In genomic region chr22:39313258-39314001, GRCh38 we compare ENCODE assay signal across 12 cellular contexts. TPM values are rescaled to one million over a fixed set of nuclear protein-coding genes. Genes with fewer than 3 reads are reported as not detected.
DNase-seq lines count a peak whose midpoint lies in the region; ATAC-seq, FAIRE-seq and TF ChIP-seq lines count a peak whose summit lies in the region.
"Had no signal": no experiment of that assay in that cellular context is flagged by ENCODE, and none has a peak within 500 bp of the region (broad histone marks: within the 10 kb centered on the region; RNA-seq: fewer than 3 reads in every experiment).

No MANE protein-coding gene starts in this region.

- dilution Hi-C loops in keratinocyte (cut with MboI; ENCODE audit: extremely low pct_ligation_motif_present, low sequenced_read_pairs) = no loop called here

- no peaks in the 10 kb centered on the region for H3K27me3 Mint-ChIP-seq in activated CD8-positive, alpha-beta T cell treated with anti-CD3 and anti-CD28 coated beads for 36 hours

- no peak for FAIRE-seq in GM12891 (lab: Jason Lieb, UNC)
- no peak for FAIRE-seq in keratinocyte (lab: Jason Lieb, UNC)
- no peak for FAIRE-seq in frontal cortex (lab: Jason Lieb, UNC)

- H2AFZ ChIP-seq in keratinocyte (ENCODE audit: control insufficient read depth, low read length) = no peak overlapping the region

- no peak for TF ChIP-seq CTCF in activated CD8-positive, alpha-beta T cell treated with anti-CD3 and anti-CD28 coated beads for 36 hours (IDR thresholded peaks at IDR 0.05)
- TF ChIP-seq CTCF in keratinocyte (optimal IDR thresholded peaks at IDR 0.05 in 1 of 3, IDR thresholded peaks at IDR 0.05 in 1 of 3, conservative IDR thresholded peaks at IDR 0.05 in 1 of 3; ENCODE audit: extremely low read depth in 1 of 3, insufficient read depth in 2 of 3, low read length in 3 of 3) (no peak), GM10266 (IDR thresholded peaks at IDR 0.05; ENCODE audit: control insufficient read depth, insufficient read depth, low read depth, missing control alignments) (no peak), gastroesophageal sphincter (IDR thresholded peaks at IDR 0.05) (no peak)

- peak overlapping the region; percentile 66 for H3K27ac Mint-ChIP-seq in activated CD8-positive, alpha-beta T cell treated with anti-CD3 and anti-CD28 coated beads for 36 hours

- peak overlapping the region; percentile 16 for H3K4me3 Mint-ChIP-seq in activated CD8-positive, alpha-beta T cell treated with anti-CD3 and anti-CD28 coated beads for 36 hours

- peaks cover 4% of the 10 kb centered on the region for H3K9me1 ChIP-seq in keratinocyte (ENCODE audit: control insufficient read depth, extremely low read depth, insufficient read depth, low read length)

- no peaks in the 10 kb centered on the region for H3K9me3 ChIP-seq in BLaER1 treated with 17β-estradiol and CSF1 and Interleukin-3, amounts not matched to agents 10 nM and 100 nM (replicated peaks in 1 of 11)
- H3K9me3 ChIP-seq in keratinocyte (ENCODE audit: control insufficient read depth, low read depth, low read length) = no peaks in the 10 kb centered on the region
- H3K9me3 ChIP-seq in gastroesophageal sphincter = no peaks in the 10 kb centered on the region

- peaks cover 82 to 100% (median 100%) of the 10 kb centered on the region in 11 experiments for H4K20me1 ChIP-seq in BLaER1 treated with 17β-estradiol and CSF1 and Interleukin-3, amounts not matched to agents 10 nM and 100 nM
- peaks cover 66% of the 10 kb centered on the region for H4K20me1 ChIP-seq in keratinocyte (ENCODE audit: control insufficient read depth, extremely low read depth, insufficient read depth, low read length)

- peaks cover 79 to 100% (median 98%) of the 10 kb centered on the region in 11 experiments for H3K36me3 ChIP-seq in BLaER1 treated with 17β-estradiol and CSF1 and Interleukin-3, amounts not matched to agents 10 nM and 100 nM
- H3K36me3 ChIP-seq in keratinocyte (ENCODE audit: control insufficient read depth in 2 of 2, extremely low read depth in 1 of 2, insufficient read depth in 2 of 2, low read length in 2 of 2) (peaks cover 56 to 77% of the 10 kb centered on the region in 2 experiments), gastroesophageal sphincter (peaks cover 3 to 71% of the 10 kb centered on the region in 2 donors)

- no peaks in the 10 kb centered on the region for H3K9me3 Mint-ChIP-seq in activated CD8-positive, alpha-beta T cell treated with anti-CD3 and anti-CD28 coated beads for 36 hours

- CTCF ChIA-PET in activated CD8-positive, alpha-beta T cell treated with anti-CD3 and anti-CD28 coated beads for 36 hours (lab: Charles Lee) = interaction anchor here (1.2 to 6.6 kb wide), 4 partner anchors 9 to 178 kb away, joined by 3 to 99 read pairs (median 32); no protein-coding TSS in a partner anchor

- 40 to 50% methylated on average over 1 to 6 of the region's 20 CpGs for WGBS in gastroesophageal sphincter (ENCODE audit: low coverage in 1 of 2), 2 donors

- H3K27me3 ChIP-seq in BLaER1 treated with 17β-estradiol and CSF1 and Interleukin-3, amounts not matched to agents 10 nM and 100 nM = no peaks in the 10 kb centered on the region
- no peaks in the 10 kb centered on the region for H3K27me3 ChIP-seq in keratinocyte (ENCODE audit: control insufficient read depth, extremely low read depth, insufficient read depth, low read length)
- H3K27me3 ChIP-seq in gastroesophageal sphincter = no peaks in the 10 kb centered on the region

- no peak overlapping the region; a peak in 1 of 22 replicates for H3K27ac ChIP-seq in BLaER1 treated with 17β-estradiol and CSF1 and Interleukin-3, amounts not matched to agents 10 nM and 100 nM
- H3K27ac ChIP-seq in keratinocyte (ENCODE audit: control insufficient read depth, insufficient read depth, low read length) (no peak overlapping the region), gastroesophageal sphincter (peak overlapping the region in 2 of 4 donors; percentile 9 to 35)

- peaks cover 51% of the 10 kb centered on the region for H3K4me1 Mint-ChIP-seq in activated CD8-positive, alpha-beta T cell treated with anti-CD3 and anti-CD28 coated beads for 36 hours (ENCODE audit: low read depth)

- TF ChIP-seq POLR2A in GM12891 (IDR thresholded peaks at IDR 0.05; ENCODE audit: low read depth, low read length) (peak; percentile 66), gastroesophageal sphincter (IDR thresholded peaks at IDR 0.05) (no peak)

- H3K36me3 Mint-ChIP-seq in activated CD8-positive, alpha-beta T cell treated with anti-CD3 and anti-CD28 coated beads for 36 hours (ENCODE audit: low read depth) = peaks cover 70% of the 10 kb centered on the region

- TF ChIP-seq EP300 in gastroesophageal sphincter (IDR thresholded peaks at IDR 0.05) = no peak

- H3K4me3 ChIP-seq in BLaER1 treated with 17β-estradiol and CSF1 and Interleukin-3, amounts not matched to agents 10 nM and 100 nM = peak overlapping the region in 5 of 10 experiments; percentile 7 to 91 (median 16); a peak in 6 of 20 replicates
- H3K4me3 ChIP-seq in keratinocyte (ENCODE audit: control insufficient read depth in 2 of 3, extremely low read depth in 1 of 3, insufficient read depth in 2 of 3, low read depth in 1 of 3, low read length in 3 of 3) (no peak overlapping the region), gastroesophageal sphincter (no peak overlapping the region)

- ATAC-seq in activated CD8-positive, alpha-beta T cell treated with anti-CD3 and anti-CD28 coated beads for 36 hours = no peak
- ATAC-seq in HG03378 (IDR thresholded peaks at IDR 0.05; ENCODE audit: unreplicated experiment) = no peak
- ATAC-seq in gastroesophageal sphincter = no peak

- H3K4me1 ChIP-seq in BLaER1 treated with 17β-estradiol and CSF1 and Interleukin-3, amounts not matched to agents 10 nM and 100 nM = peaks cover 86 to 96% (median 91%) of the 10 kb centered on the region in 10 experiments
- H3K4me1 ChIP-seq in keratinocyte (ENCODE audit: control insufficient read depth, extremely low read depth, insufficient read depth, low read length) (peaks cover 74% of the 10 kb centered on the region), gastroesophageal sphincter (peaks cover 0 to 74% (median 40%) of the 10 kb centered on the region in 3 donors)

- peak overlapping the region in 10 of 11 experiments; percentile 41 to 99 (median 96); a peak in 16 of 22 replicates for H3K9ac ChIP-seq in BLaER1 treated with 17β-estradiol and CSF1 and Interleukin-3, amounts not matched to agents 10 nM and 100 nM
- H3K9ac ChIP-seq in keratinocyte (ENCODE audit: control insufficient read depth, extremely low read depth, insufficient read depth, low read length) = no peak overlapping the region

- peak overlapping the region; percentile 10 to 100 (median 97) for H3K4me2 ChIP-seq in BLaER1 treated with 17β-estradiol and CSF1 and Interleukin-3, amounts not matched to agents 10 nM and 100 nM
- peak overlapping the region; percentile 87 for H3K4me2 ChIP-seq in keratinocyte (ENCODE audit: control insufficient read depth, extremely low read depth, insufficient read depth, low read depth, low read length)

- H3K79me2 ChIP-seq in keratinocyte (ENCODE audit: control insufficient read depth, insufficient read depth, low read length) = peaks cover 54% of the 10 kb centered on the region

- intact Hi-C loops in activated CD8-positive, alpha-beta T cell treated with anti-CD3 and anti-CD28 coated beads for 36 hours (cut with micrococcal nuclease) = no loop called here

- POLR2A ChIA-PET in activated CD8-positive, alpha-beta T cell treated with anti-CD3 and anti-CD28 coated beads for 36 hours (lab: Charles Lee) = interaction anchor here (1.0 to 9.1 kb wide), 10 partner anchors 10 to 561 kb away, joined by 3 to 101 read pairs (median 12); partner anchors contain the start of gene CBX7

- DNase-seq in GM12891 (ENCODE audit: insufficient read length, low spot score) (no peak), keratinocyte (ENCODE audit: low read depth, low spot score) (peak; percentile 75), GM10266 (ENCODE audit: extremely low spot score) (no peak), frontal cortex (ENCODE audit: low spot score in 2 of 2) (no peak)
- DNase-seq in activated CD8-positive, alpha-beta T cell treated with anti-CD3 and anti-CD28 coated beads for 36 hours = no peak
- DNase-seq: DMS153; nucleus accumbens; stimulated activated CD4-positive, alpha-beta T cell treated with anti-CD3 and anti-CD28 coated beads, Interleukin-4, amount 100 ng/mL, for 1 hour; substantia nigra had no signal

TF ChIP-seq in GM12891, 5 proteins besides CTCF, POLR2A, EP300 and RAD21:
- TF ChIP-seq PAX5 (IDR thresholded peaks at IDR 0.05; ENCODE audit: insufficient read depth, low read length, severe bottlenecking) (no peak), POU2F2 (IDR thresholded peaks at IDR 0.05; ENCODE audit: low read depth, low read length) (no peak), POLR2AphosphoS5 (IDR thresholded peaks at IDR 0.05; ENCODE audit: low read depth, low read length) (peak; percentile 51), SPI1 (IDR thresholded peaks at IDR 0.05; ENCODE audit: low read depth, low read length) (no peak)

RNA-seq across cellular contexts. Expression of gene RPL3, which starts 6.0 kb away (rescaled TPM):
- 5,515 TPM for polyA plus RNA-seq in GM12891 (2012; ENCODE audit: low read depth, missing spikeins)
- 1,000 to 10,000 TPM; 3,563 to 3,599 TPM for total RNA-seq in activated CD8-positive, alpha-beta T cell treated with anti-CD3 and anti-CD28 coated beads for 36 hours
- polyA plus RNA-seq in keratinocyte = 2,424 to 2,611 TPM (median 2,538 TPM) in 3 replicates
- 2,618 TPM for polyA plus RNA-seq in keratinocyte (2011; ENCODE audit: low read depth)
- 2,037 and 2,979 TPM in 2 replicates for polyA plus RNA-seq in keratinocyte (2011; cell fraction: cytosol; rRNA removed)
- 1,267 and 1,276 TPM in 2 replicates for polyA plus RNA-seq in keratinocyte (2011; cell fraction: nucleus; rRNA removed)
- 2,146 and 2,726 TPM in 2 replicates for polyA plus RNA-seq in keratinocyte (2012; ENCODE audit: low replicate concordance)
- 1,617 to 1,755 TPM (median 1,669 TPM) in 3 replicates for polyA minus RNA-seq in keratinocyte
- polyA minus RNA-seq in keratinocyte (2011; cell fraction: cytosol; rRNA and poly(A)+ RNA removed) = 2,002 TPM
- 534 and 588 TPM in 2 replicates for polyA minus RNA-seq in keratinocyte (2011; cell fraction: nucleus; rRNA and poly(A)+ RNA removed)
- 1,000 to 10,000 TPM; 1,539 to 2,425 (median 1,793) TPM for total RNA-seq in gastroesophageal sphincter
- 1,897 TPM for total RNA-seq in frontal cortex

RNA-seq across cellular contexts. Expression of gene SYNGR1, which starts 36.4 kb away (rescaled TPM):
- 4.9 TPM for polyA plus RNA-seq in GM12891 (2012; ENCODE audit: low read depth, missing spikeins)
- total RNA-seq in activated CD8-positive, alpha-beta T cell treated with anti-CD3 and anti-CD28 coated beads for 36 hours = 1 to 10 TPM; 2.4 to 3.8 TPM
- polyA plus RNA-seq in keratinocyte = 0.63 to 1.4 TPM (median 0.76 TPM) in 3 replicates
- polyA plus RNA-seq in keratinocyte (2011; ENCODE audit: low read depth) = 0.67 TPM
- 1.2 and 2.7 TPM in 2 replicates for polyA plus RNA-seq in keratinocyte (2011; cell fraction: cytosol; rRNA removed)
- polyA plus RNA-seq in keratinocyte (2011; cell fraction: nucleus; rRNA removed) = 1.5 and 2.7 TPM in 2 replicates
- 0.78 and 2.2 TPM in 2 replicates for polyA plus RNA-seq in keratinocyte (2012; ENCODE audit: low replicate concordance)
- polyA minus RNA-seq in keratinocyte = 0.54 to 1.9 TPM (median 0.56 TPM) in 3 replicates
- 1.5 TPM for polyA minus RNA-seq in keratinocyte (2011; cell fraction: cytosol; rRNA and poly(A)+ RNA removed)
- polyA minus RNA-seq in keratinocyte (2011; cell fraction: nucleus; rRNA and poly(A)+ RNA removed) = 0.62 and 1.3 TPM in 2 replicates
- total RNA-seq in gastroesophageal sphincter = 10 to 100 TPM; 13.3 to 34.2 (median 20.1) TPM
- 50.1 TPM for total RNA-seq in frontal cortex
